Comparison of ENCODE assay signal across 31 cellular contexts in the genomic region with DNA sequence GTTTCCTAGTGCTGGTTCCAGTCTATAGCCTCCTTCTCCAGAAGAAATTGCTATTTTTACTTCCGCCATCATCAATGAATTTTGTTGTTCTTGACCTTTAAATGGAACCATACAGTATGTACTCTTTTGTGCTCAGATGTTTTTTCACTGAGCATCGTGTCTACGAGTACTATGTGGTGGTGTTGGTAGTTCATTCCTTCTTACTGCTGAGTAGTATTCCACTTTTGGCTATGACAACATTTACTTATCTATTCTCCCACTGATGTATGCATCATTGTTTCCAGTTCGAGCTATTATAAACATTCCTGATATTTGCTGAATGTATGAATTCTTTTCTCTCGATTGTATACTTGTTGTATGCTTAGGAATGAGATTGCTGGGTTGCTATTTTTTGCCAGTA. TPM values are rescaled to one million over a fixed set of nuclear protein-coding genes. Genes with fewer than 3 reads are reported as not detected.
A peak's percentile ranks its signal among the peaks of the same experiment; 100 is the strongest.
DNase-seq lines count a peak whose midpoint lies in the region; FAIRE-seq and TF ChIP-seq lines count a peak whose summit lies in the region.
"Had no signal": no experiment of that assay in that cellular context is flagged by ENCODE, and none has a peak within 500 bp of the region (broad histone marks: within the 10 kb centered on the region; RNA-seq: fewer than 3 reads in every experiment).

No MANE protein-coding gene starts in this region.

- POLR2A ChIA-PET in endothelial cell of umbilical vein (lab: Charles Lee), result interaction anchor here (0.6 kb wide), 2 partner anchors 9 to 151 kb away, joined by 4 to 5 read pairs; no protein-coding TSS in a partner anchor

- H3K9ac ChIP-seq in NT2/D1 (ENCODE audit: insufficient read length, low read depth) (peak overlapping the region; percentile 50), endothelial cell of umbilical vein (replicated peaks; ENCODE audit: extremely low read depth, insufficient read depth, low read length) (peak overlapping the region; percentile 9)
- H3K9ac ChIP-seq: parathyroid adenoma had no signal

- H4K20me1 ChIP-seq in endothelial cell of umbilical vein (replicated peaks; ENCODE audit: control insufficient read depth, extremely low read depth, insufficient read depth, low read length) (no peaks in the 10 kb centered on the region), osteoblast (ENCODE audit: insufficient read depth, low read length) (no peaks in the 10 kb centered on the region)

- H3K9me1 ChIP-seq in endothelial cell of umbilical vein (replicated peaks; ENCODE audit: control insufficient read depth, extremely low read depth, insufficient read depth, low read length), result no peaks in the 10 kb centered on the region

- no peak overlapping the region for H2AFZ ChIP-seq in endothelial cell of umbilical vein (ENCODE audit: low read depth, low read length)
- no peak overlapping the region for H2AFZ ChIP-seq in osteoblast (ENCODE audit: low read length)
- H2AFZ ChIP-seq: parathyroid adenoma had no signal

- 66% methylated on average over 5 of the region's 5 CpGs for WGBS in transverse colon (ENCODE audit: low coverage in 1 of 2), 2 donors

- H3K4me2 ChIP-seq in endothelial cell of umbilical vein (ENCODE audit: insufficient read depth, low read length), result peak overlapping the region; percentile 36
- H3K4me2 ChIP-seq in osteoblast (ENCODE audit: insufficient read depth, low read length), result no peak overlapping the region

- DNase-seq in EH (ENCODE audit: low read depth) (peak; percentile 19), NT2/D1 (ENCODE audit: low read depth, low spot score) (no peak), endothelial cell of umbilical vein (ENCODE audit: low read depth, low spot score) (peak; percentile 54), osteoblast (ENCODE audit: insufficient read length, low spot score, missing footprints) (peak; percentile 41), T-helper 9 cell (no peak), transverse colon (no peak)
- no peak for DNase-seq in activated effector memory CD4-positive, alpha-beta T cell treated with Interleukin-2 at 50 U/mL for 16 hours
- no peak for DNase-seq in activated CD4-positive, alpha-beta T cell treated with anti-CD3 and anti-CD28 coated beads for 1 hour
- DNase-seq: activated CD4-positive, alpha-beta T cell treated with anti-CD3 and anti-CD28 coated beads for 36 hours; anterior cingulate cortex; DMS 273 treated with DMSO at 0.1 percent for 48 hours; effector CD4-positive, alpha-beta T cell; head of caudate nucleus; kidney; NCI-H1436; NCI-H2081; NCI-H526 treated with DMSO at 0.1 percent for 48 hours; nephron progenitor cell; stimulated activated CD8-positive, alpha-beta memory T cell treated with anti-CD3 and anti-CD28 coated beads, Interleukin-4, amount 100 ng/mL, for 48 hours; testis had no signal

- H3K9me3 ChIP-seq in NT2/D1 (ENCODE audit: insufficient read depth, low read length) (0 out of 2 replicates have a peak, but pooled peaks cover 4% of the 10 kb centered on the region), endothelial cell of umbilical vein (replicated peaks; ENCODE audit: control insufficient read depth, insufficient read depth, low read length) (no peaks in the 10 kb centered on the region), osteoblast (ENCODE audit: low read depth, low read length) (no peaks in the 10 kb centered on the region), transverse colon (no peaks in the 10 kb centered on the region)
- H3K9me3 ChIP-seq: testis, vagina had no signal

- H3K36me3 ChIP-seq in NT2/D1 (ENCODE audit: insufficient read depth, insufficient read length, low read length) (peaks cover 4% of the 10 kb centered on the region), endothelial cell of umbilical vein (ENCODE audit: control insufficient read depth in 2 of 2, extremely low read depth in 1 of 2, insufficient read depth in 2 of 2, low read length in 2 of 2) (no peaks in the 10 kb centered on the region), osteoblast (ENCODE audit: insufficient read depth, low read length) (no peaks in the 10 kb centered on the region), transverse colon (no peaks in the 10 kb centered on the region)
- H3K36me3 ChIP-seq: vagina had no signal

- H3K27me3 ChIP-seq in NT2/D1 (ENCODE audit: insufficient read depth, insufficient read length) (no peaks in the 10 kb centered on the region), endothelial cell of umbilical vein (ENCODE audit: control insufficient read depth in 2 of 2, insufficient read depth in 2 of 2, low read length in 2 of 2) (no peaks in the 10 kb centered on the region), osteoblast (ENCODE audit: insufficient read depth, low read length) (no peaks in the 10 kb centered on the region), transverse colon (no peaks in the 10 kb centered on the region)
- H3K27me3 ChIP-seq: testis, vagina had no signal

- intact Hi-C loops in endothelial cell of umbilical vein (cut with micrococcal nuclease) (no loop called here), transverse colon (cut with DNase I; ENCODE audit: low total_unique reads) (no loop called here)

- H3K79me2 ChIP-seq in endothelial cell of umbilical vein (ENCODE audit: control insufficient read depth, insufficient read depth, low read length) (no peaks in the 10 kb centered on the region), osteoblast (ENCODE audit: insufficient read depth, low read length) (no peaks in the 10 kb centered on the region)
- H3K79me2 ChIP-seq: parathyroid adenoma had no signal

- in situ Hi-C loops in transverse colon (cut with MboI; ENCODE audit: low pct_ligation_motif_present in 1 of 4, low pct_unique_long_range_greater_than_20kb in 1 of 4, low sequenced_read_pairs in 3 of 4), result no loop called here

- TF ChIP-seq CTCF in endothelial cell of umbilical vein (IDR thresholded peaks at IDR 0.05; ENCODE audit: extremely low read depth in 1 of 2, insufficient read depth in 1 of 2, low read depth in 1 of 2, low read length in 2 of 2), result no peak
- TF ChIP-seq CTCF in osteoblast (IDR thresholded peaks at IDR 0.05; ENCODE audit: extremely low read depth, low read depth, low read length), result no peak
- TF ChIP-seq CTCF in transverse colon (IDR thresholded peaks at IDR 0.05), result no peak

- dilution Hi-C loops in endothelial cell of umbilical vein (cut with MboI; ENCODE audit: extremely low pct_ligation_motif_present, low sequenced_read_pairs), result no loop called here

- H3K27ac ChIP-seq in endothelial cell of umbilical vein (ENCODE audit: insufficient read depth, low read depth, low read length) (no peak overlapping the region), osteoblast (ENCODE audit: low read depth, low read length) (no peak overlapping the region), transverse colon (no peak overlapping the region)
- H3K27ac ChIP-seq: epithelial cell of prostate, parathyroid adenoma, testis, vagina had no signal

- H3K4me1 ChIP-seq in NT2/D1 (ENCODE audit: insufficient read depth, insufficient read length) (peaks cover 3% of the 10 kb centered on the region), endothelial cell of umbilical vein (ENCODE audit: control insufficient read depth, extremely low read depth, insufficient read depth, low read length) (peaks cover 21% of the 10 kb centered on the region), osteoblast (ENCODE audit: insufficient read depth, low read length) (no peaks in the 10 kb centered on the region), transverse colon (no peaks in the 10 kb centered on the region)
- H3K4me1 ChIP-seq: parathyroid adenoma, testis, vagina had no signal

- TSS peak; percentile 48 for BruUV-seq in endothelial cell of umbilical vein (replicated peaks; lab: Mats Ljungman, UMichigan)

- no peak for FAIRE-seq in endothelial cell of umbilical vein (lab: Jason Lieb, UNC)

- CTCF ChIA-PET in endothelial cell of umbilical vein (lab: Charles Lee), result interaction anchor here (1.2 kb wide), 1 partner anchor 12 kb away, joined by 4 read pairs; no protein-coding TSS in a partner anchor

- TF ChIP-seq EP300 in transverse colon (IDR thresholded peaks at IDR 0.05; ENCODE audit: low read depth), result no peak

- no peak for TF ChIP-seq POLR2A in endothelial cell of umbilical vein (IDR thresholded peaks at IDR 0.05; ENCODE audit: low read depth, low read length)
- TF ChIP-seq POLR2A in transverse colon (IDR thresholded peaks at IDR 0.05), result no peak

- H3K4me3 ChIP-seq in NT2/D1 (ENCODE audit: insufficient read length, low read depth), result peak overlapping the region; percentile 29
- H3K4me3 ChIP-seq in endothelial cell of umbilical vein (replicated peaks in 1 of 3; ENCODE audit: insufficient read depth in 1 of 3, low read depth in 1 of 3, low read length in 3 of 3), result no peak overlapping the region
- H3K4me3 ChIP-seq in osteoblast (ENCODE audit: insufficient read depth, low read length), result no peak overlapping the region
- no peak overlapping the region for H3K4me3 ChIP-seq in transverse colon
- H3K4me3 ChIP-seq: testis, vagina had no signal

TF ChIP-seq in endothelial cell of umbilical vein, 7 proteins besides CTCF, POLR2A, EP300 and RAD21 (continues in another document):
- TF ChIP-seq POLR2AphosphoS5 (IDR thresholded peaks at IDR 0.05; ENCODE audit: insufficient read depth, low read depth, low read length) (no peak), EZH2 (IDR thresholded peaks at IDR 0.05; ENCODE audit: borderline replicate concordance, low read depth, low read length, severe bottlenecking) (no peak), JUN (IDR thresholded peaks at IDR 0.05; ENCODE audit: borderline replicate concordance, insufficient read depth, insufficient read length, low read depth) (no peak)

RNA-seq across cellular contexts. Expression of a gene that starts 28.6 kb away (rescaled TPM):
- total RNA-seq in endothelial cell of umbilical vein (1.5 TPM in 1 of 2 replicates, not detected in the other), osteoblast (under 0.01 TPM in 1 of 2 replicates, not detected in the other), transverse colon (under 1 TPM in 2 of 4 donors, not detected in 2; 0.48 to 0.96 TPM)
- not detected in 2 replicates for polyA plus RNA-seq in endothelial cell of umbilical vein
- polyA plus RNA-seq in endothelial cell of umbilical vein (2011; cell fraction: cytosol; rRNA removed), result not detected in 2 replicates
- polyA plus RNA-seq in endothelial cell of umbilical vein (2011; cell fraction: nucleus; rRNA removed), result not detected in 2 replicates
- polyA plus RNA-seq in endothelial cell of umbilical vein (2012), result 0.24 and 0.90 TPM in 2 replicates
- not detected in 2 replicates for polyA minus RNA-seq in endothelial cell of umbilical vein
- polyA minus RNA-seq in endothelial cell of umbilical vein (2011; cell fraction: cytosol; rRNA and poly(A)+ RNA removed), result not detected
- not detected in 2 replicates for polyA minus RNA-seq in endothelial cell of umbilical vein (2011; cell fraction: nucleus; rRNA and poly(A)+ RNA removed)
- total RNA-seq: bronchial epithelial cell; kidney; Right ventricle myocardium inferior; T-helper 2 cell treated with Interferon-gamma antibody and Interleukin-4, amounts not matched to agents 100 ng/mL and 5 ng/mL, for 36 hours; vagina had no signal
- polyA plus RNA-seq: CD8-positive, alpha-beta memory T cell; IgD-negative memory B cell had no signal

RNA-seq across cellular contexts. Expression of a gene that starts 54.9 kb away (rescaled TPM):
- total RNA-seq in endothelial cell of umbilical vein, result not detected in 2 replicates
- polyA plus RNA-seq in endothelial cell of umbilical vein, result 0.03 TPM in 1 of 2 replicates, not detected in the other
- not detected in 2 replicates for polyA plus RNA-seq in endothelial cell of umbilical vein (2011; cell fraction: cytosol; rRNA removed)
- polyA plus RNA-seq in endothelial cell of umbilical vein (2011; cell fraction: nucleus; rRNA removed), result not detected in 2 replicates
- polyA plus RNA-seq in endothelial cell of umbilical vein (2012), result not detected in 2 replicates
- 0.13 TPM in 1 of 2 replicates, not detected in the other for polyA minus RNA-seq in endothelial cell of umbilical vein
- polyA minus RNA-seq in endothelial cell of umbilical vein (2011; cell fraction: cytosol; rRNA and poly(A)+ RNA removed), result not detected
- polyA minus RNA-seq in endothelial cell of umbilical vein (2011; cell fraction: nucleus; rRNA and poly(A)+ RNA removed), result 0.19 and 0.82 TPM in 2 replicates
- under 0.01 TPM in 1 of 2 replicates, not detected in the other for total RNA-seq in osteoblast
- under 1 TPM in 2 of 4 donors, not detected in 2; 0.16 to 0.41 TPM for total RNA-seq in transverse colon
- total RNA-seq: activated CD4-positive, alpha-beta T cell treated with anti-CD3 and anti-CD28 coated beads for 36 hours; activated CD8-positive, alpha-beta T cell treated with anti-CD3 and anti-CD28 coated beads, Interleukin-2, amount 10 ng/mL, durations not matched to agents 7 days and 5 days; activated naive CD4-positive, alpha-beta T cell treated with anti-CD3 and anti-CD28 coated beads, Interleukin-2, amount 50 U/mL, for 72 hours; activated T-helper 2 cell treated with anti-CD3 and anti-CD28 coated beads, Interferon-gamma antibody, Interleukin-2, Interleukin-4, amounts not matched to agents 10 μg/mL and 5 μg/mL and 100 μg/mL, durations not matched to agents 14 hours and 24 hours and 36 hours; bronchial epithelial cell; CD8-positive, alpha-beta memory T cell; Right ventricle myocardium inferior; T-helper 2 cell treated with Interferon-gamma antibody and Interleukin-4, amounts not matched to agents 100 ng/mL and 5 ng/mL, for 36 hours had no signal
- polyA plus RNA-seq: CD8-positive, alpha-beta memory T cell; IgD-negative memory B cell had no signal

Comparison
In these comparisons a context has a peak if more than half of its experiments do, and no peak if none do; other contexts are left out.
1. DNase-seq: peak in EH (single experiment), endothelial cell of umbilical vein (single experiment) and osteoblast (single experiment); none in NT2/D1 (single experiment), T-helper 9 cell (single experiment), activated effector memory CD4-positive, alpha-beta T cell treated with Interleukin-2 at 50 U/mL for 16 hours (single experiment), transverse colon (single experiment) and activated CD4-positive, alpha-beta T cell treated with anti-CD3 and anti-CD28 coated beads for 1 hour (single experiment).